ENCODE assay signal across 31 cellular contexts in the genomic region with DNA sequence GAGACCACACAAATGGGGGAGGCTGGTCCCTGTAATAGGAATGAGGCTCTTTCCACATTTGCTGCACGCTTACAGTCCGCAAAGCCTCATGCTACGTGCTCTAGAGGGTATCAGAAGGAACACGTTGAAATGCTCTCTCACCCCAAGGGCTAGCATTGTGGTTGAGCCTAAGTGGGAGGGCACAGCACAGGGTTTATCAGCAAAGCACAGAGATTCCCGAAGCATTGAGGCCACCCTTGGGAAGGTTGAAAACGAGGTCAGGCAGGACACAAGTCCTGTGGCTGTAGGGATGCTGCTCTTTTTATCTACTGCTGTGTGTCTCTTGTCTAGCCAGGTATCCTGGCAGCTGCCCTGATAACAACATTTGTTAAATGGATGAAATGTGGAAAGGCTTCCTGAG.
"Had no signal": no experiment of that assay in that cellular context is flagged by ENCODE, and none has a peak within 500 bp of the region (broad histone marks: within the 10 kb centered on the region; RNA-seq: fewer than 3 reads in every experiment).

No MANE protein-coding gene starts in this region.

- H3K27ac ChIP-seq: heart right ventricle, hepatocyte, left lung, lower lobe of right lung, pancreas, prostate gland, skin epidermis, stomach, testis, thyroid gland, transverse colon, upper lobe of left lung had no signal

- H3K79me2 ChIP-seq: hepatocyte had no signal

- H3K4me1 Mint-ChIP-seq: immature natural killer cell; naive thymus-derived CD4-positive, alpha-beta T cell; stimulated activated naive B cell treated with anti-CD40 and anti-IgM and Interleukin-4, amounts not matched to agents 10 μg/mL and 1 μg/mL and 100 μg/mL, for 72 hours had no signal

- H3K27ac Mint-ChIP-seq: immature natural killer cell; naive thymus-derived CD4-positive, alpha-beta T cell; natural killer cell treated with Interleukin-12 subunit alpha and Interleukin-12 subunit beta and Interleukin-15 and Interleukin-18, amount 100 ng/mL, for 72 hours; stimulated activated naive B cell treated with anti-CD40 and anti-IgM and Interleukin-4, amounts not matched to agents 10 μg/mL and 1 μg/mL and 100 μg/mL, for 72 hours had no signal

- H3K36me3 ChIP-seq: heart right ventricle, left lung, lower lobe of right lung, pancreas, prostate gland, stomach, thyroid gland, transverse colon, upper lobe of left lung had no signal

- H3K4me3 Mint-ChIP-seq: immature natural killer cell; naive thymus-derived CD4-positive, alpha-beta T cell; natural killer cell treated with Interleukin-12 subunit alpha and Interleukin-12 subunit beta and Interleukin-15 and Interleukin-18, amount 100 ng/mL, for 72 hours; stimulated activated naive B cell treated with anti-CD40 and anti-IgM and Interleukin-4, amounts not matched to agents 10 μg/mL and 1 μg/mL and 100 μg/mL, for 72 hours had no signal

- H3K27me3 ChIP-seq: testis, thyroid gland, upper lobe of left lung had no signal

- H3K4me3 ChIP-seq: heart right ventricle, hepatocyte, left lung, lower lobe of right lung, mucosa of descending colon, pancreas, prostate gland, skin epidermis, stomach, testis, thyroid gland, transverse colon, upper lobe of left lung had no signal

- ATAC-seq: heart right ventricle; left colon; left lung; lower lobe of right lung; mucosa of descending colon; naive thymus-derived CD4-positive, alpha-beta T cell; natural killer cell treated with Interleukin-12 subunit alpha and Interleukin-12 subunit beta and Interleukin-15 and Interleukin-18, amount 100 ng/mL, for 72 hours; pancreas; right cardiac atrium; sciatic nerve; stimulated activated naive B cell treated with anti-CD40 and anti-IgM and Interleukin-4, amounts not matched to agents 10 μg/mL and 1 μg/mL and 100 μg/mL, for 72 hours; stimulated activated naive CD8-positive, alpha-beta T cell treated with anti-CD3 and anti-CD28 coated beads, Interleukin-15, Interleukin-2, amounts not matched to agents 100 U/mL and 50 U/mL, for 24 hours had no signal

- DNase-seq: heart right ventricle; immature natural killer cell; kidney; left colon; left lung; lower lobe of right lung; midbrain; mucosa of descending colon; naive thymus-derived CD4-positive, alpha-beta T cell; nucleus accumbens; pancreas; posterior cingulate gyrus; retina; right cardiac atrium; stimulated activated CD4-positive, alpha-beta T cell treated with anti-CD3 and anti-CD28 coated beads, Interleukin-12 subunit alpha, Interleukin-12 subunit beta, amount 100 ng/mL, for 4 hours; stimulated activated CD4-positive, alpha-beta T cell treated with anti-CD3 and anti-CD28 coated beads, Interleukin-15, amount 100 ng/mL, for 24 hours; stimulated activated CD4-positive, alpha-beta T cell treated with anti-CD3 and anti-CD28 coated beads, Interleukin-2, amount 100 ng/mL, for 24 hours; stimulated activated CD4-positive, alpha-beta T cell treated with anti-CD3 and anti-CD28 coated beads, Interleukin-4, amount 100 ng/mL, for 1 hour; stimulated activated naive B cell treated with anti-CD40 and anti-IgM and Interleukin-4, amounts not matched to agents 10 μg/mL and 1 μg/mL and 100 μg/mL, for 72 hours; stimulated activated naive CD8-positive, alpha-beta T cell treated with anti-CD3 and anti-CD28 coated beads, Interleukin-15, Interleukin-2, amounts not matched to agents 100 U/mL and 50 U/mL, for 24 hours; stomach; testis; thyroid gland; transverse colon; upper lobe of left lung had no signal

- H3K4me1 ChIP-seq: heart right ventricle, left lung, lower lobe of right lung, pancreas, prostate gland, testis, thyroid gland, transverse colon, upper lobe of left lung had no signal

- H3K9me3 Mint-ChIP-seq: immature natural killer cell; naive thymus-derived CD4-positive, alpha-beta T cell; natural killer cell treated with Interleukin-12 subunit alpha and Interleukin-12 subunit beta and Interleukin-15 and Interleukin-18, amount 100 ng/mL, for 72 hours; stimulated activated naive B cell treated with anti-CD40 and anti-IgM and Interleukin-4, amounts not matched to agents 10 μg/mL and 1 μg/mL and 100 μg/mL, for 72 hours had no signal

- H3K36me3 Mint-ChIP-seq: immature natural killer cell; naive thymus-derived CD4-positive, alpha-beta T cell; natural killer cell treated with Interleukin-12 subunit alpha and Interleukin-12 subunit beta and Interleukin-15 and Interleukin-18, amount 100 ng/mL, for 72 hours; stimulated activated naive B cell treated with anti-CD40 and anti-IgM and Interleukin-4, amounts not matched to agents 10 μg/mL and 1 μg/mL and 100 μg/mL, for 72 hours had no signal

- H3K4me2 ChIP-seq: hepatocyte had no signal

- H2AFZ ChIP-seq: hepatocyte had no signal

- FAIRE-seq: islet of Langerhans, kidney, pancreas had no signal

- H3K9me3 ChIP-seq: heart right ventricle, left lung, lower lobe of right lung, mucosa of descending colon, pancreas, prostate gland, stomach, testis, thyroid gland, transverse colon, upper lobe of left lung had no signal
